29 cellular contexts compared by ENCODE assay signal in genomic region chr22:21800552-21801303, GRCh38.
"Had no signal": no experiment of that assay in that cellular context is flagged by ENCODE, and none has a peak within 500 bp of the region (broad histone marks: within the 10 kb centered on the region; RNA-seq: fewer than 3 reads in every experiment).

No MANE protein-coding gene starts in this region.

- H3K4me1 Mint-ChIP-seq: activated CD4-positive, alpha-beta memory T cell treated with anti-CD3 and anti-CD28 coated beads, Interleukin-2, amount 10 ng/mL, durations not matched to agents 7 days and 5 days; activated CD4-positive, alpha-beta T cell treated with anti-CD3 and anti-CD28 coated beads, Interleukin-2, amount 10 ng/mL, durations not matched to agents 7 days and 5 days; activated CD8-positive, alpha-beta memory T cell treated with anti-CD3 and anti-CD28 coated beads, Interleukin-2, amount 10 ng/mL, durations not matched to agents 7 days and 5 days; activated naive CD4-positive, alpha-beta T cell treated with anti-CD3 and anti-CD28 coated beads, Interleukin-2, amount 10 ng/mL, durations not matched to agents 7 days and 5 days; activated naive CD8-positive, alpha-beta T cell treated with anti-CD3 and anti-CD28 coated beads, Interleukin-2, amount 10 ng/mL, durations not matched to agents 7 days and 5 days; endodermal cell had no signal

- ATAC-seq: activated CD8-positive, alpha-beta memory T cell treated with anti-CD3 and anti-CD28 coated beads, Interleukin-2, amount 10 ng/mL, durations not matched to agents 7 days and 5 days; activated naive CD4-positive, alpha-beta T cell treated with anti-CD3 and anti-CD28 coated beads, Interleukin-2, amount 50 U/mL, for 72 hours; activated T-cell treated with anti-CD3 and anti-CD28 coated beads, Interleukin-2, amount 50 U/mL, for 72 hours; esophagus mucosa; gastroesophageal sphincter had no signal

- H3K27me3 Mint-ChIP-seq: activated CD4-positive, alpha-beta memory T cell treated with anti-CD3 and anti-CD28 coated beads, Interleukin-2, amount 10 ng/mL, durations not matched to agents 7 days and 5 days; activated CD4-positive, alpha-beta T cell treated with anti-CD3 and anti-CD28 coated beads, Interleukin-2, amount 10 ng/mL, durations not matched to agents 7 days and 5 days; activated CD8-positive, alpha-beta memory T cell treated with anti-CD3 and anti-CD28 coated beads, Interleukin-2, amount 10 ng/mL, durations not matched to agents 7 days and 5 days; activated naive CD4-positive, alpha-beta T cell treated with anti-CD3 and anti-CD28 coated beads, Interleukin-2, amount 10 ng/mL, durations not matched to agents 7 days and 5 days; activated naive CD8-positive, alpha-beta T cell treated with anti-CD3 and anti-CD28 coated beads, Interleukin-2, amount 10 ng/mL, durations not matched to agents 7 days and 5 days; activated T-cell treated with anti-CD3 and anti-CD28 coated beads, Interleukin-2, amount 50 U/mL, for 24 hours had no signal

- H3K4me3 ChIP-seq: ascending aorta, breast epithelium, cardiac muscle cell, colonic mucosa, dorsolateral prefrontal cortex, gastroesophageal sphincter had no signal

- H3K9me3 Mint-ChIP-seq: activated CD4-positive, alpha-beta memory T cell treated with anti-CD3 and anti-CD28 coated beads, Interleukin-2, amount 10 ng/mL, durations not matched to agents 7 days and 5 days; activated CD4-positive, alpha-beta T cell treated with anti-CD3 and anti-CD28 coated beads, Interleukin-2, amount 10 ng/mL, durations not matched to agents 7 days and 5 days; activated naive CD4-positive, alpha-beta T cell treated with anti-CD3 and anti-CD28 coated beads, Interleukin-2, amount 10 ng/mL, durations not matched to agents 7 days and 5 days; activated naive CD4-positive, alpha-beta T cell treated with anti-CD3 and anti-CD28 coated beads, Interleukin-2, amount 50 U/mL, for 72 hours; activated naive CD8-positive, alpha-beta T cell treated with anti-CD3 and anti-CD28 coated beads, Interleukin-2, amount 10 ng/mL, durations not matched to agents 7 days and 5 days; activated T-cell treated with anti-CD3 and anti-CD28 coated beads, Interleukin-2, amount 50 U/mL, for 24 hours; activated T-cell treated with anti-CD3 and anti-CD28 coated beads, Interleukin-2, amount 50 U/mL, for 72 hours; endodermal cell had no signal

- H3K4me3 Mint-ChIP-seq: activated CD4-positive, alpha-beta memory T cell treated with anti-CD3 and anti-CD28 coated beads, Interleukin-2, amount 10 ng/mL, durations not matched to agents 7 days and 5 days; activated CD4-positive, alpha-beta T cell treated with anti-CD3 and anti-CD28 coated beads, Interleukin-2, amount 10 ng/mL, durations not matched to agents 7 days and 5 days; activated CD8-positive, alpha-beta memory T cell treated with anti-CD3 and anti-CD28 coated beads, Interleukin-2, amount 10 ng/mL, durations not matched to agents 7 days and 5 days; activated naive CD4-positive, alpha-beta T cell treated with anti-CD3 and anti-CD28 coated beads, Interleukin-2, amount 10 ng/mL, durations not matched to agents 7 days and 5 days; activated naive CD8-positive, alpha-beta T cell treated with anti-CD3 and anti-CD28 coated beads, Interleukin-2, amount 10 ng/mL, durations not matched to agents 7 days and 5 days; activated T-cell treated with anti-CD3 and anti-CD28 coated beads, Interleukin-2, amount 50 U/mL, for 24 hours; activated T-cell treated with anti-CD3 and anti-CD28 coated beads, Interleukin-2, amount 50 U/mL, for 72 hours; brain; endodermal cell had no signal

- H3K4me1 ChIP-seq: breast epithelium, colonic mucosa had no signal

- H3K27me3 ChIP-seq: ascending aorta, breast epithelium, cardiac muscle cell, colonic mucosa, dorsolateral prefrontal cortex, gastroesophageal sphincter had no signal

- H3K27ac ChIP-seq: ascending aorta, breast epithelium, cardiac muscle cell, colonic mucosa, dorsolateral prefrontal cortex, gastroesophageal sphincter had no signal

- DNase-seq: activated CD4-positive, alpha-beta memory T cell treated with anti-CD3 and anti-CD28 coated beads, Interleukin-2, amount 10 ng/mL, durations not matched to agents 7 days and 5 days; activated CD4-positive, alpha-beta T cell treated with anti-CD3 and anti-CD28 coated beads for 1 hour; activated CD4-positive, alpha-beta T cell treated with anti-CD3 and anti-CD28 coated beads for 4 hours; activated CD4-positive, alpha-beta T cell treated with anti-CD3 and anti-CD28 coated beads, Interleukin-2, amount 10 ng/mL, durations not matched to agents 7 days and 5 days; activated CD4-positive, alpha-beta T cell treated with anti-CD3 and anti-CD28 coated beads, Interleukin-2, amount 50 U/mL, for 4 hours; activated CD4-positive, CD25-positive, alpha-beta regulatory T cell; activated CD8-positive, alpha-beta memory T cell treated with anti-CD3 and anti-CD28 coated beads, Interleukin-2, amount 10 ng/mL, durations not matched to agents 7 days and 5 days; activated CD8-positive, alpha-beta memory T cell treated with anti-CD3 and anti-CD28 coated beads, Interleukin-2, amount 50 U/mL, for 48 hours; activated gamma-delta T cell; activated naive CD4-positive, alpha-beta T cell; activated naive CD4-positive, alpha-beta T cell treated with anti-CD3 and anti-CD28 coated beads, Interleukin-2, amount 10 ng/mL, durations not matched to agents 7 days and 5 days; activated naive CD8-positive, alpha-beta T cell treated with anti-CD3 and anti-CD28 coated beads, Interleukin-2, amount 10 ng/mL, durations not matched to agents 7 days and 5 days; activated T-cell treated with anti-CD3 and anti-CD28 coated beads for 4 hours; activated T-cell treated with anti-CD3 and anti-CD28 coated beads, Interleukin-2, amount 50 U/mL, for 24 hours; activated T-cell treated with anti-CD3 and anti-CD28 coated beads, Interleukin-2, amount 50 U/mL, for 72 hours; central memory CD4-positive, alpha-beta T cell; cerebellar nuclear complex; colonic mucosa; dorsolateral prefrontal cortex; effector memory CD4-positive, alpha-beta T cell; endodermal cell; T-helper 2 cell had no signal

- H3K9me3 ChIP-seq: ascending aorta, breast epithelium, colonic mucosa, gastroesophageal sphincter had no signal

- H3K27ac Mint-ChIP-seq: activated CD4-positive, alpha-beta memory T cell treated with anti-CD3 and anti-CD28 coated beads, Interleukin-2, amount 10 ng/mL, durations not matched to agents 7 days and 5 days; activated CD4-positive, alpha-beta T cell treated with anti-CD3 and anti-CD28 coated beads, Interleukin-2, amount 10 ng/mL, durations not matched to agents 7 days and 5 days; activated CD8-positive, alpha-beta memory T cell treated with anti-CD3 and anti-CD28 coated beads, Interleukin-2, amount 10 ng/mL, durations not matched to agents 7 days and 5 days; activated naive CD4-positive, alpha-beta T cell treated with anti-CD3 and anti-CD28 coated beads, Interleukin-2, amount 10 ng/mL, durations not matched to agents 7 days and 5 days; activated naive CD4-positive, alpha-beta T cell treated with anti-CD3 and anti-CD28 coated beads, Interleukin-2, amount 50 U/mL, for 72 hours; activated naive CD8-positive, alpha-beta T cell treated with anti-CD3 and anti-CD28 coated beads, Interleukin-2, amount 10 ng/mL, durations not matched to agents 7 days and 5 days; activated T-cell treated with anti-CD3 and anti-CD28 coated beads, Interleukin-2, amount 50 U/mL, for 72 hours; endodermal cell had no signal
